8 cellular contexts compared by ENCODE assay signal in the genomic region with DNA sequence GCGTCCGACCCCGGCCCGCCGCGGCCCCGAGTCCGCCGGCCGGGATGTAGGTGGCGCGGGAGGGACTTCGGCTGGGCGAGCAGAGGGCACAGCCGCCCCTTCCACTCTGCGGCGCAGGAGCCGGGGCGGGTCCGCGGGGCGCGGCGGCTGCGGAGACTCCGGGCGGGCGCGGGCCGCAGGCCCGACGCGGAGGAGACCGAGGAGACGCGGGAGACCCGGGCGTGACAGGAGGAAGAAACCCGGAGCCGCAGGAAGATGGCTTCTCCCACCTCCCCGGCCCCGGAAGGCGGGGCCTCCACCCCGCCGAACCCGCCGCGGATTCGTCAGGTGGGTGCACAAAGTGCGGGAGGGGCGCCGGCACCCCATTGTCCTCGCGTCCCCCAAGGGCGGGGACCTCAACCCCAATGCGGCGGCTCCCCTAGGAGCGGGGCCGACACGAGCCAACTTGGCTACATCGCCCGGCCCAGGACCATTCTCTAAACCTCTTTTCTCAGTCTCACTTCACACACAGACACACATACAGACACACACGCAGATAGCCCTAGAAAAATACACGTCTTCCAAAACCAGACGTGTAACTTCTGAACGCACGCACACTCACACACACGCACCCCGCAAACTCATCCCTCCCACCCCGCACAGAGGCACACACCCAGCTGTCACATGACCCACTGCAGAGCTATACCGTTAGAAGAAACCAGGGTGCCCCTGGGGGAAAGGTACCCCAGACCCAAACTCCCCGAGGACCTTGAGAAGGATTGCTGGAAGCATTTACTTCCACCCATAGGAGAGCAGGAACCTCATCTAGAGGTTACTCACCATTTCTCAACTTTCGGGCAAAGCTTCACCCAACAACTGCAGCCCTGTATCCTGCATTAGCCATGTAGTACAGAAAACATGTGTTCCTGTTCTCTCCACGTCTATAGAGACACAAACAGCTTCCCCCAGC.
DNase-seq lines count a peak whose midpoint lies in the region; ATAC-seq, FAIRE-seq and TF ChIP-seq lines count a peak whose summit lies in the region.
"Not testable (repeated sequence)": the region's sequence is repeated elsewhere in the genome, so short reads cannot be mapped to it uniquely, and the experiment has no call there.

No MANE protein-coding gene starts in this region.

- H3K27me3 ChIP-seq in WERI-Rb-1 (ENCODE audit: insufficient read depth, low read depth, severe bottlenecking); right cardiac atrium (ENCODE audit: control insufficient read depth, insufficient read depth): not testable (repeated sequence)
- H3K27me3 ChIP-seq in bronchial epithelial cell (ENCODE audit: control insufficient read depth, insufficient read depth, low read length) (peaks cover 19% of the 10 kb centered on the region), neuronal stem cell (ENCODE audit: control insufficient read depth in 3 of 3, insufficient read depth in 3 of 3, low read depth in 1 of 3, low read length in 3 of 3) (peaks cover 2 to 83% (median 11%) of the 10 kb centered on the region in 3 experiments)

- peak overlapping the region; percentile 95 for H3K18ac ChIP-seq in neuronal stem cell (ENCODE audit: low read length)

- not testable (repeated sequence) for H2BK5ac ChIP-seq in neuronal stem cell (ENCODE audit: low read length)

- not testable (repeated sequence) for H3K9me3 Mint-ChIP-seq in type B pancreatic cell

- H3K23ac ChIP-seq in neuronal stem cell (ENCODE audit: low read depth, low read length, poor library complexity), result peak overlapping the region; percentile 69

- peak overlapping the region; percentile 55 for H3K4me2 ChIP-seq in neuronal stem cell (ENCODE audit: insufficient read depth, low read length, poor library complexity, severe bottlenecking)

- intact Hi-C loops in right cardiac atrium (cut with DNase I), result not testable (repeated sequence)

- ATAC-seq in right cardiac atrium, result peak; percentile 74 to 78

- not testable (repeated sequence) for TF ChIP-seq CTCF in GM12864 (IDR thresholded peaks at IDR 0.05; ENCODE audit: low read depth, low read length, missing control alignments); HFF-Myc (IDR thresholded peaks at IDR 0.05; ENCODE audit: low read depth, low read length, missing control alignments); NB4 (IDR thresholded peaks at IDR 0.05; ENCODE audit: low read depth, low read length); WERI-Rb-1 (IDR thresholded peaks at IDR 0.05; ENCODE audit: low read depth, low read length); bronchial epithelial cell (IDR thresholded peaks at IDR 0.05; ENCODE audit: insufficient read depth, low read length, severe bottlenecking); type B pancreatic cell (conservative IDR thresholded peaks at IDR 0.05)

- peak overlapping the region; percentile 95 for H3K4me3 Mint-ChIP-seq in type B pancreatic cell

- under 1% methylated on average over 35 of the region's 74 CpGs for WGBS in right cardiac atrium
- no CpG with 5 or more reads among the region's 74 CpGs for WGBS in neuronal stem cell (ENCODE audit: extremely low coverage in 2 of 2, insufficient read length in 2 of 2, insufficient replicate concordance in 1 of 2), 2 donors

- H2AFZ ChIP-seq in neuronal stem cell (ENCODE audit: low read length), result peak overlapping the region; percentile 97

- not testable (repeated sequence) for DNase-seq in GM12864 (ENCODE audit: low read depth); HFF-Myc (ENCODE audit: extremely low read depth, low read depth); type B pancreatic cell (ENCODE audit: extremely low spot score, unreplicated experiment)
- DNase-seq in NB4 (ENCODE audit: low read depth), result peak; percentile 15
- peak; percentile 48 for DNase-seq in WERI-Rb-1
- peak; percentile 18 for DNase-seq in bronchial epithelial cell (ENCODE audit: low read depth)
- DNase-seq in right cardiac atrium, result peak; percentile 19 to 67 (median 58)
- DNase-seq in neuronal stem cell (ENCODE audit: low spot score), result peak; percentile 24

- H2BK12ac ChIP-seq in neuronal stem cell (ENCODE audit: low read length), result not testable (repeated sequence)

- not testable (repeated sequence) for H3K79me1 ChIP-seq in neuronal stem cell (ENCODE audit: low read depth, low read length)

- not testable (repeated sequence) for H3K27ac ChIP-seq in WERI-Rb-1; neuronal stem cell (replicated peaks; ENCODE audit: low read length)
- H3K27ac ChIP-seq in right cardiac atrium (ENCODE audit: low read length), result peak overlapping the region; percentile 66

- H3K4me3 ChIP-seq in GM12864 (ENCODE audit: low read depth, low read length) (peak overlapping the region; percentile 65), HFF-Myc (replicated peaks; ENCODE audit: low read depth, low read length) (peak overlapping the region; percentile 30), WERI-Rb-1 (ENCODE audit: low read depth, low read length) (peak overlapping the region; percentile 73), bronchial epithelial cell (ENCODE audit: low read depth, low read length) (peak overlapping the region; percentile 31), right cardiac atrium (ENCODE audit: low read length) (peak overlapping the region; percentile 58), neuronal stem cell (ENCODE audit: low read length in 2 of 2) (peak overlapping the region; percentile 48 to 94)
- H3K4me3 ChIP-seq in NB4 (ENCODE audit: low read depth, low read length), result not testable (repeated sequence)

- not testable (repeated sequence) for H2AK5ac ChIP-seq in neuronal stem cell (ENCODE audit: low read depth, low read length)

- not testable (repeated sequence) for H3K14ac ChIP-seq in neuronal stem cell (ENCODE audit: low read length)

- H3K4me1 ChIP-seq in right cardiac atrium (ENCODE audit: control insufficient read depth, insufficient read depth, low read length); neuronal stem cell (ENCODE audit: control insufficient read depth in 2 of 2, insufficient read depth in 1 of 2, low read depth in 1 of 2, low read length in 2 of 2): not testable (repeated sequence)

- not testable (repeated sequence) for H2BK120ac ChIP-seq in neuronal stem cell (ENCODE audit: low read depth, low read length)

- H3K36me3 Mint-ChIP-seq in type B pancreatic cell, result not testable (repeated sequence)

- H2BK15ac ChIP-seq in neuronal stem cell (ENCODE audit: low read length), result not testable (repeated sequence)

- H4K8ac ChIP-seq in neuronal stem cell (ENCODE audit: low read depth, low read length), result not testable (repeated sequence)

- H3K27ac Mint-ChIP-seq in type B pancreatic cell, result peak overlapping the region; percentile 49

- peak overlapping the region; percentile 68 for H3K9ac ChIP-seq in neuronal stem cell (ENCODE audit: low read depth, low read length, poor library complexity)

- peaks cover 67% of the 10 kb centered on the region for H3K27me3 Mint-ChIP-seq in type B pancreatic cell

- not testable (repeated sequence) for H3K4ac ChIP-seq in neuronal stem cell (ENCODE audit: low read length)

- TF ChIP-seq POLR2A in NB4 (IDR thresholded peaks at IDR 0.05; ENCODE audit: extremely low read depth, insufficient read length), result not testable (repeated sequence)

- H3K9me3 ChIP-seq in WERI-Rb-1 (ENCODE audit: severe bottlenecking); right cardiac atrium (ENCODE audit: control insufficient read depth, low read length); neuronal stem cell (replicated peaks in 1 of 2; ENCODE audit: control insufficient read depth in 2 of 2, insufficient read depth in 1 of 2, low read depth in 1 of 2, low read length in 2 of 2): not testable (repeated sequence)

- H3K36me3 ChIP-seq in WERI-Rb-1; bronchial epithelial cell (ENCODE audit: control insufficient read depth, insufficient read depth, low read length); neuronal stem cell (replicated peaks in 1 of 2; ENCODE audit: control insufficient read depth in 2 of 2, insufficient read depth in 2 of 2, low read length in 2 of 2): not testable (repeated sequence)

- FAIRE-seq in bronchial epithelial cell (lab: Jason Lieb, UNC), result peak; percentile 82

- not testable (repeated sequence) for H4K91ac ChIP-seq in neuronal stem cell (ENCODE audit: low read depth, low read length, poor library complexity)

- peaks cover 13% of the 10 kb centered on the region for H3K4me1 Mint-ChIP-seq in type B pancreatic cell (ENCODE audit: unreplicated experiment)
